In the genomic region with DNA sequence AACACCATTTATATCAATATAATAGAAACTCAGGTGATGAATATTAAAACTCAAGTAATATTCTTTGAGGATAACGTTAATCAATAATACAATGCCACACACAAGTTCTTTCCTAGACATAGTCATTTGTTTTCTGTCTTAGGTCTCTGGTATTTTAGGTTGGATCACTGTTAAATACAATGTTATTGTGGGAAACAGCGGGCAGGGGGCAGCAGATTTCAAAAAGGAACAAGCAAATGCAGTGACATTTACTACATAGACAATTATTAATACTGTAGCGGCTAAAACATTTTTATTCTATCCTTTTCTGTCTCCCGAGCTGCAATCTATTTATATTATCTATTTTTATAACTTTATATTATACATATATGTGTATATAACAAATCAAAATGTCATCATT, we compare ENCODE assay signal across 8 cellular contexts.
DNase-seq lines count a peak whose midpoint lies in the region; ATAC-seq and TF ChIP-seq lines count a peak whose summit lies in the region.

No MANE protein-coding gene starts in this region.

- in situ Hi-C loops in brain microvascular endothelial cell (cut with HindIII; ENCODE audit: low pct_ligation_motif_present, low sequenced_read_pairs), result loop anchor here (25.0 kb wide), 1 partner anchor 182 kb away; the partner anchor contains the start of gene ZNHIT6

- H3K36me3 Mint-ChIP-seq in HFFc6 (ENCODE audit: low read depth), result no peaks in the 10 kb centered on the region

- DNase-seq in activated CD4-positive, alpha-beta T cell treated with anti-CD3 and anti-CD28 coated beads for 48 hours, result peak; percentile 14
- DNase-seq in activated CD4-positive, alpha-beta T cell treated with anti-CD3 and anti-CD28 coated beads, Interleukin-2, amount 50 U/mL, for 1 hour, result no peak
- DNase-seq in HFFc6 (peak; percentile 12), NCI-H2171 (lab: John Stamatoyannopoulos, UW) (peak; percentile 1), brain microvascular endothelial cell (peak; percentile 60), lung microvascular endothelial cell (ENCODE audit: low read depth in 2 of 2) (peak; percentile 35 to 50), posterior vena cava (ENCODE audit: low spot score) (no peak)

- H3K4me3 Mint-ChIP-seq in HFFc6, result no peak overlapping the region

- TF ChIP-seq CTCF in HFFc6 (IDR thresholded peaks at IDR 0.05) (peak; percentile 78), brain microvascular endothelial cell (IDR thresholded peaks at IDR 0.05; ENCODE audit: low read depth, low read length, missing control alignments) (peak; percentile 70)

- no peak overlapping the region for H3K27ac ChIP-seq in brain microvascular endothelial cell

- no peaks in the 10 kb centered on the region for H3K27me3 Mint-ChIP-seq in HFFc6 (ENCODE audit: insufficient read depth)

- H3K4me1 Mint-ChIP-seq in HFFc6 (ENCODE audit: low read depth), result peaks cover 11% of the 10 kb centered on the region

- no peaks in the 10 kb centered on the region for H3K9me3 Mint-ChIP-seq in HFFc6

- no peak overlapping the region for H3K27ac Mint-ChIP-seq in HFFc6

- intact Hi-C loops in posterior vena cava (cut with DNase I), result no loop called here

- ATAC-seq in HG03196 (IDR thresholded peaks at IDR 0.05; ENCODE audit: unreplicated experiment), result no peak

- H3K27me3 ChIP-seq in brain microvascular endothelial cell (replicated peaks), result no peaks in the 10 kb centered on the region

- no peak overlapping the region for H3K4me3 ChIP-seq in brain microvascular endothelial cell (ENCODE audit: low read depth, low read length)

- no peaks in the 10 kb centered on the region for H3K36me3 ChIP-seq in brain microvascular endothelial cell (replicated peaks)

Comparison
In these comparisons a context has a peak if more than half of its experiments do, and no peak if none do; other contexts are left out.
1. DNase-seq: peak in activated CD4-positive, alpha-beta T cell treated with anti-CD3 and anti-CD28 coated beads for 48 hours (single experiment), HFFc6 (single experiment), NCI-H2171 (single experiment), brain microvascular endothelial cell (single experiment) and lung microvascular endothelial cell (2 of 2); none in activated CD4-positive, alpha-beta T cell treated with anti-CD3 and anti-CD28 coated beads, Interleukin-2, amount 50 U/mL, for 1 hour (single experiment) and posterior vena cava (single experiment).